ENCODE assay signal across 8 cellular contexts in the genomic region with DNA sequence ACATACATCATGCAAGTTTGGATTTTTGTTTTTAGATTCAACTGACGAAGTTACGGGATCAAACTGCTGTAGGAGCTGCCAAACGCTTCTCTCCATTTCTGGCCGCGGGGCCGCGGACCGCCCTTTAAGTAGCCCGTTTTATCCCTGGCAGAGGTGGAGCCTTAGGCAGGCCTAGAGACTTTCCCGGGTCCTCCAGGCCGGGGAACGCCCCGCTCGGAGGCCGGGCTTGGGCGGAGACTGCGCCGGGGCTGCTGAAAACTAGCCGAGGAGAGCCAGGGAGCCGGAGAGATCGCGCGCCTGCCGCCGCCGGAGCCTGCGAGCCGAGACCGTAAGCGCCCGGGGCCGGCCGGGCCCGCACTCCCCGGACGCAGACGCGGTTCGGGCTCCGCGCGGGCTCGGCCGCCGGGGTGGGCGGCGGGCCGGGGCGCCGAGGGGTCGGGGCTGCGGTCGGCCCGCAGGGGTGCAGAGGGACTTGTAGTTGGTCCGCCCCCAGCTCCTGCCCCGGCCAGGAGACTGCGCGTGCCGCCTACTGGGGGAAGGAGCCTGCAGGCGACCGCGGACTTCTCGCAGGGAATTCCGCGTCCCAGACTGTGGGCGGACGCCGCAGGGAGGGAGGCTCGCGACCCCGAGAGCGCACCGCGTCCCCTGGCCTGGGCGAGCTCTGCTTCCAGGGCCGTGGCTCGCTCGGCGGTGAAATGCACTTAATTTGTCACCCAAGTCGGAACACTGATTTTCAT. TPM values are rescaled to one million over a fixed set of nuclear protein-coding genes. Genes with fewer than 3 reads are reported as not detected.
DNase-seq lines count a peak whose midpoint lies in the region; ATAC-seq and TF ChIP-seq lines count a peak whose summit lies in the region.

Gene EPHX1, plus strand, starts transcription at position 283 of the 737 bp plus-strand sequence. CDS start 18,606 bp downstream, outside the sequence.

- H3K9ac ChIP-seq in DND-41 (ENCODE audit: low read depth, low read length) (peak within 1 kb of the TSS; percentile 60), neuronal stem cell (ENCODE audit: low read depth, low read length, poor library complexity) (peak within 1 kb of the TSS; percentile 94), subcutaneous abdominal adipose tissue (ENCODE audit: low read length in 5 of 5) (peak within 1 kb of the TSS in 4 of 5 donors; percentile 63 to 83 (median 75))

- no peak within 1 kb of the TSS for H2BK5ac ChIP-seq in neuronal stem cell (ENCODE audit: low read length)

- H2BK120ac ChIP-seq in neuronal stem cell (ENCODE audit: low read depth, low read length): no peak within 1 kb of the TSS

- H3K79me2 ChIP-seq in DND-41 (ENCODE audit: insufficient read depth, low read length): no peaks in the 10 kb centered on the region

- H3K23ac ChIP-seq in neuronal stem cell (ENCODE audit: low read depth, low read length, poor library complexity): peak within 1 kb of the TSS; percentile 83

- DNase-seq in DND-41: peak; percentile 82
- peak; percentile 45 for DNase-seq in Jurkat, Clone E6-1 (ENCODE audit: low read depth, low spot score)
- peak; percentile 92 for DNase-seq in RPMI8226
- DNase-seq in activated gamma-delta T cell treated with Interleukin-2 at 50 U/mL for 16 hours: peak; percentile 40
- DNase-seq in foreskin keratinocyte: peak; percentile 35 to 65
- DNase-seq in neuronal stem cell (ENCODE audit: low spot score): peak; percentile 74

- H3K18ac ChIP-seq in neuronal stem cell (ENCODE audit: low read length): peak within 1 kb of the TSS; percentile 95

- H3K9me3 ChIP-seq in DND-41 (ENCODE audit: insufficient read depth, low read length, severe bottlenecking) (no peaks in the 10 kb centered on the region), neuronal stem cell (replicated peaks in 1 of 2; ENCODE audit: control insufficient read depth in 2 of 2, insufficient read depth in 1 of 2, low read depth in 1 of 2, low read length in 2 of 2) (no peaks in the 10 kb centered on the region), subcutaneous abdominal adipose tissue (ENCODE audit: control insufficient read depth in 5 of 5, low read length in 5 of 5) (no peaks in the 10 kb centered on the region)

- H2AFZ ChIP-seq in DND-41 (ENCODE audit: low read depth, low read length) (peak within 1 kb of the TSS; percentile 69), neuronal stem cell (ENCODE audit: low read length) (peak within 1 kb of the TSS; percentile 87)

- TF ChIP-seq CTCF in DND-41 (IDR thresholded peaks at IDR 0.05; ENCODE audit: borderline replicate concordance, extremely low read depth, low read length, poor library complexity, severe bottlenecking): peak; percentile 38
- peak; percentile 47 for TF ChIP-seq CTCF in foreskin keratinocyte (conservative IDR thresholded peaks at IDR 0.05)

- H4K91ac ChIP-seq in neuronal stem cell (ENCODE audit: low read depth, low read length, poor library complexity): no peak within 1 kb of the TSS

- ATAC-seq in DND-41 (ENCODE audit: insufficient read depth, low read depth) (peak; percentile 99), GM21619 (IDR thresholded peaks at IDR 0.05; ENCODE audit: unreplicated experiment) (peak; percentile 96), foreskin keratinocyte (peak; percentile 98)

- no peak within 1 kb of the TSS for H3K4ac ChIP-seq in neuronal stem cell (ENCODE audit: low read length)

- H3K27ac ChIP-seq in DND-41 (ENCODE audit: low read length) (no peak within 1 kb of the TSS), foreskin keratinocyte (no peak within 1 kb of the TSS), neuronal stem cell (replicated peaks; ENCODE audit: low read length) (no peak within 1 kb of the TSS), subcutaneous abdominal adipose tissue (ENCODE audit: low read depth, low read length) (peak within 1 kb of the TSS; percentile 91)

- H2BK15ac ChIP-seq in neuronal stem cell (ENCODE audit: low read length): no peak within 1 kb of the TSS

- no peak within 1 kb of the TSS for H2AK5ac ChIP-seq in neuronal stem cell (ENCODE audit: low read depth, low read length)

- H3K36me3 ChIP-seq in DND-41 (ENCODE audit: insufficient read depth, low read length) (no peaks in the 10 kb centered on the region), neuronal stem cell (replicated peaks in 1 of 2; ENCODE audit: control insufficient read depth in 2 of 2, insufficient read depth in 2 of 2, low read length in 2 of 2) (peaks cover 0 to 5% of the 10 kb centered on the region in 2 donors), subcutaneous abdominal adipose tissue (ENCODE audit: control insufficient read depth in 5 of 5, insufficient read depth in 5 of 5, low read length in 5 of 5) (peaks cover 0 to 5% (median 2%) of the 10 kb centered on the region in 5 donors)

- no peak within 1 kb of the TSS for H3K14ac ChIP-seq in neuronal stem cell (ENCODE audit: low read length)

- H3K79me1 ChIP-seq in neuronal stem cell (ENCODE audit: low read depth, low read length): no peaks in the 10 kb centered on the region

- H3K27me3 ChIP-seq in DND-41 (ENCODE audit: insufficient read depth, low read length, poor library complexity) (no peaks in the 10 kb centered on the region), foreskin keratinocyte (no peaks in the 10 kb centered on the region), neuronal stem cell (ENCODE audit: control insufficient read depth in 3 of 3, insufficient read depth in 3 of 3, low read depth in 1 of 3, low read length in 3 of 3) (peaks cover 0 to 8% (median 0%) of the 10 kb centered on the region in 3 experiments), subcutaneous abdominal adipose tissue (ENCODE audit: control insufficient read depth in 5 of 5, insufficient read depth in 4 of 5, low read length in 5 of 5) (no peaks in the 10 kb centered on the region)

- H3K4me3 ChIP-seq in DND-41 (ENCODE audit: low read depth in 1 of 2, low read length in 2 of 2): peak within 1 kb of the TSS; percentile 16 to 71; a peak in 3 of 4 replicates
- peak within 1 kb of the TSS; percentile 54 for H3K4me3 ChIP-seq in Jurkat, Clone E6-1 (ENCODE audit: low read length)
- H3K4me3 ChIP-seq in neuronal stem cell (ENCODE audit: low read length in 2 of 2): peak within 1 kb of the TSS; percentile 56 to 88
- H3K4me3 ChIP-seq in subcutaneous abdominal adipose tissue (ENCODE audit: low read depth in 1 of 5, low read length in 5 of 5): peak within 1 kb of the TSS; percentile 75 to 85 (median 82)

- no peak within 1 kb of the TSS for H4K8ac ChIP-seq in neuronal stem cell (ENCODE audit: low read depth, low read length)

- H4K20me1 ChIP-seq in DND-41 (ENCODE audit: insufficient read depth, low read length): peaks cover 3% of the 10 kb centered on the region; the same call in 1 of the 2 replicates

- WGBS in neuronal stem cell (ENCODE audit: extremely low coverage in 2 of 2, insufficient read length in 2 of 2, insufficient replicate concordance in 1 of 2), 2 donors: no CpG with 5 or more reads among the region's 80 CpGs

- H3K4me1 ChIP-seq in DND-41 (ENCODE audit: insufficient read depth, low read length) (peaks cover 17% of the 10 kb centered on the region), foreskin keratinocyte (no peaks in the 10 kb centered on the region), neuronal stem cell (ENCODE audit: control insufficient read depth in 2 of 2, insufficient read depth in 1 of 2, low read depth in 1 of 2, low read length in 2 of 2) (peaks cover 9 to 13% of the 10 kb centered on the region in 2 donors), subcutaneous abdominal adipose tissue (ENCODE audit: control insufficient read depth in 5 of 5, insufficient read depth in 5 of 5, low read length in 5 of 5) (peaks cover 28 to 52% (median 47%) of the 10 kb centered on the region in 5 donors)

- peak within 1 kb of the TSS; percentile 98 for H3K4me2 ChIP-seq in DND-41 (ENCODE audit: insufficient read depth, low read length)
- peak within 1 kb of the TSS; percentile 97 for H3K4me2 ChIP-seq in neuronal stem cell (ENCODE audit: insufficient read depth, low read length, poor library complexity, severe bottlenecking)

- no peak within 1 kb of the TSS for H2BK12ac ChIP-seq in neuronal stem cell (ENCODE audit: low read length)

RNA-seq across cellular contexts. Expression of gene EPHX1, which starts in this region (rescaled TPM):
- polyA plus RNA-seq in Jurkat, Clone E6-1 (2012; ENCODE audit: insufficient read depth, insufficient read length): 15.8 TPM
- total RNA-seq in foreskin keratinocyte: 3.1 and 3.8 TPM in 2 replicates
- 5.4 and 6.3 TPM in 2 replicates for polyA plus RNA-seq in foreskin keratinocyte
- 9.9 TPM for polyA plus RNA-seq in neuronal stem cell (2013, experiment 1 of 2)
- polyA plus RNA-seq in neuronal stem cell (2013, experiment 2 of 2): 9.9 TPM

Comparison
In these comparisons a context has a peak if more than half of its experiments do, and no peak if none do; other contexts are left out.
1. DNase-seq: peak in every context shown above with its lines; median percentile 92 in RPMI8226; 82 in DND-41; 74 in neuronal stem cell; 50 in foreskin keratinocyte; 45 in Jurkat, Clone E6-1; 40 in activated gamma-delta T cell treated with Interleukin-2 at 50 U/mL for 16 hours.